13 cellular contexts compared by ENCODE assay signal in genomic region chr4:152052431-152053057, GRCh38.
DNase-seq lines count a peak whose midpoint lies in the region; ATAC-seq, FAIRE-seq and TF ChIP-seq lines count a peak whose summit lies in the region.
"Had no signal": no experiment of that assay in that cellular context is flagged by ENCODE, and none has a peak within 500 bp of the region (broad histone marks: within the 10 kb centered on the region; RNA-seq: fewer than 3 reads in every experiment).

No MANE protein-coding gene starts in this region.

- H3K9me2 ChIP-seq in Loucy (replicated peaks; ENCODE audit: low read depth, low read length): no peaks in the 10 kb centered on the region

- peak overlapping the region; percentile 39 for H3K4me3 Mint-ChIP-seq in T-helper 2 cell treated with Interferon-gamma antibody and Interleukin-4, amounts not matched to agents 5 μg/mL and 100 μg/mL, for 36 hours
- peak overlapping the region in 6 of 10 donors; percentile 2 to 35 (median 14) for H3K4me3 Mint-ChIP-seq in naive thymus-derived CD4-positive, alpha-beta T cell
- H3K4me3 Mint-ChIP-seq: memory B cell had no signal

- ATAC-seq in GM19351 (IDR thresholded peaks at IDR 0.05; ENCODE audit: unreplicated experiment) (peak; percentile 67), HG02840 (IDR thresholded peaks at IDR 0.05; ENCODE audit: low FRiP score, unreplicated experiment) (no peak), pancreas (no peak)
- no peak for ATAC-seq in naive thymus-derived CD4-positive, alpha-beta T cell

- H3K27me3 ChIP-seq in Loucy (ENCODE audit: insufficient read depth, low read length, poor library complexity, severe bottlenecking): no peaks in the 10 kb centered on the region
- no peaks in the 10 kb centered on the region for H3K27me3 ChIP-seq in naive thymus-derived CD4-positive, alpha-beta T cell (ENCODE audit: control insufficient read depth in 2 of 2, insufficient read depth in 2 of 2, low read length in 2 of 2)
- H3K27me3 ChIP-seq in pancreas: no peaks in the 10 kb centered on the region
- H3K27me3 ChIP-seq: esophagus squamous epithelium, thyroid gland had no signal

- no peak overlapping the region for H3K4me3 ChIP-seq in Loucy (ENCODE audit: low read length, poor library complexity, severe bottlenecking)
- H3K4me3 ChIP-seq in naive thymus-derived CD4-positive, alpha-beta T cell (ENCODE audit: low read length): no peak overlapping the region
- no peak overlapping the region for H3K4me3 ChIP-seq in pancreas
- H3K4me3 ChIP-seq: esophagus squamous epithelium, thyroid gland had no signal

- 43 to 60% methylated on average over 4 of the region's 4 CpGs for WGBS in pancreas, 2 donors

- no peaks in the 10 kb centered on the region for H3K36me3 ChIP-seq in Loucy (ENCODE audit: insufficient read depth, low read length)
- H3K36me3 ChIP-seq in naive thymus-derived CD4-positive, alpha-beta T cell (ENCODE audit: control insufficient read depth in 2 of 3, insufficient read depth in 3 of 3, low read length in 3 of 3): no peaks in the 10 kb centered on the region
- no peaks in the 10 kb centered on the region for H3K36me3 ChIP-seq in pancreas
- H3K36me3 ChIP-seq: esophagus squamous epithelium, thyroid gland had no signal

- peaks cover 15% of the 10 kb centered on the region for H3K27me3 Mint-ChIP-seq in T-helper 2 cell treated with Interferon-gamma antibody and Interleukin-4, amounts not matched to agents 5 μg/mL and 100 μg/mL, for 36 hours (ENCODE audit: low read depth)
- peaks cover 0 to 10% (median 0%) of the 10 kb centered on the region in 5 donors for H3K27me3 Mint-ChIP-seq in naive thymus-derived CD4-positive, alpha-beta T cell

- peaks cover 14% of the 10 kb centered on the region for H3K4me1 Mint-ChIP-seq in T-helper 2 cell treated with Interferon-gamma antibody and Interleukin-4, amounts not matched to agents 5 μg/mL and 100 μg/mL, for 36 hours (ENCODE audit: low read depth)
- peaks cover 15 to 32% (median 21%) of the 10 kb centered on the region in 7 donors for H3K4me1 Mint-ChIP-seq in naive thymus-derived CD4-positive, alpha-beta T cell
- H3K4me1 Mint-ChIP-seq: memory B cell had no signal

- no peak overlapping the region for H3K9ac ChIP-seq in Loucy (ENCODE audit: low read depth, low read length, poor library complexity, severe bottlenecking)

- H3K27ac Mint-ChIP-seq in T-helper 2 cell treated with Interferon-gamma antibody and Interleukin-4, amounts not matched to agents 5 μg/mL and 100 μg/mL, for 36 hours: peak overlapping the region; percentile 58
- H3K27ac Mint-ChIP-seq in naive thymus-derived CD4-positive, alpha-beta T cell: peak overlapping the region in 7 of 9 donors; percentile 12 to 69 (median 55)
- H3K27ac Mint-ChIP-seq: memory B cell had no signal

- H3K9me3 ChIP-seq in Loucy (ENCODE audit: insufficient read depth, low read depth, low read length) (no peaks in the 10 kb centered on the region), pancreas (no peaks in the 10 kb centered on the region)
- H3K9me3 ChIP-seq in naive thymus-derived CD4-positive, alpha-beta T cell (ENCODE audit: control insufficient read depth in 2 of 3, low read length in 3 of 3): no peaks in the 10 kb centered on the region
- H3K9me3 ChIP-seq: thyroid gland had no signal

- peak overlapping the region; percentile 9 for H3K4me2 ChIP-seq in Loucy (ENCODE audit: low read depth, low read length, poor library complexity, severe bottlenecking)

- peaks cover 21% of the 10 kb centered on the region for H3K9me3 Mint-ChIP-seq in T-helper 2 cell treated with Interferon-gamma antibody and Interleukin-4, amounts not matched to agents 5 μg/mL and 100 μg/mL, for 36 hours
- peaks cover 0 to 18% (median 8%) of the 10 kb centered on the region in 11 donors for H3K9me3 Mint-ChIP-seq in naive thymus-derived CD4-positive, alpha-beta T cell

- H3K27ac ChIP-seq in naive thymus-derived CD4-positive, alpha-beta T cell (ENCODE audit: low read depth, low read length): no peak overlapping the region
- no peak overlapping the region for H3K27ac ChIP-seq in pancreas
- H3K27ac ChIP-seq: esophagus squamous epithelium, thyroid gland had no signal

- H2AFZ ChIP-seq in Loucy (ENCODE audit: low read length): peak overlapping the region; percentile 53

- intact Hi-C loops in naive thymus-derived CD4-positive, alpha-beta T cell (cut with micrococcal nuclease): loop anchor here (2.0 to 5.0 kb wide), 2 partner anchors 40 to 48 kb away; no protein-coding TSS in a partner anchor
- intact Hi-C loops in pancreas (cut with DNase I): no loop called here

- POLR2A ChIA-PET in naive thymus-derived CD4-positive, alpha-beta T cell (lab: Charles Lee): interaction anchor here (1.2 to 1.3 kb wide), 2 partner anchors 43 to 48 kb away, joined by 4 to 6 read pairs; no protein-coding TSS in a partner anchor

- H3F3A ChIP-seq in Loucy (ENCODE audit: low read depth): no peaks in the 10 kb centered on the region

- CTCF ChIA-PET in naive thymus-derived CD4-positive, alpha-beta T cell (lab: Charles Lee): interaction anchor here (0.7 kb wide), 1 partner anchor 1624 kb away, joined by 3 read pairs; no protein-coding TSS in a partner anchor

- no peaks in the 10 kb centered on the region for H3K79me2 ChIP-seq in Loucy (ENCODE audit: insufficient read depth, low read length)

- H4K20me1 ChIP-seq in Loucy (ENCODE audit: insufficient read depth, low read length, poor library complexity, severe bottlenecking): no peaks in the 10 kb centered on the region

- TF ChIP-seq CTCF in Loucy (conservative IDR thresholded peaks at IDR 0.05; ENCODE audit: low read length) (no peak), pancreas (IDR thresholded peaks at IDR 0.05) (no peak)

- DNase-seq in T-helper 2 cell treated with Interferon-gamma antibody and Interleukin-4, amounts not matched to agents 5 μg/mL and 100 μg/mL, for 36 hours (ENCODE audit: low spot score): no peak
- DNase-seq in naive thymus-derived CD4-positive, alpha-beta T cell: no peak
- DNase-seq in pancreas: no peak
- DNase-seq in NCI-H2171 treated with DMSO at 0.1 percent for 48 hours (lab: John Stamatoyannopoulos, UW): no peak
- DNase-seq: activated CD4-positive, alpha-beta T cell treated with anti-CD3 and anti-CD28 coated beads for 48 hours; activated gamma-delta T cell; esophagus squamous epithelium; NCI-H1694 treated with DMSO at 0.1 percent for 48 hours; thyroid gland had no signal

- FAIRE-seq in pancreas (lab: Jason Lieb, UNC): no peak

- peaks cover 3% of the 10 kb centered on the region for H3K36me3 Mint-ChIP-seq in T-helper 2 cell treated with Interferon-gamma antibody and Interleukin-4, amounts not matched to agents 5 μg/mL and 100 μg/mL, for 36 hours (ENCODE audit: low read depth)
- peaks cover 0 to 20% (median 7%) of the 10 kb centered on the region in 5 donors for H3K36me3 Mint-ChIP-seq in naive thymus-derived CD4-positive, alpha-beta T cell

- peaks cover 14% of the 10 kb centered on the region for H3K4me1 ChIP-seq in Loucy (ENCODE audit: insufficient read depth, low read length, poor library complexity, severe bottlenecking)
- peaks cover 11 to 12% of the 10 kb centered on the region in 2 donors for H3K4me1 ChIP-seq in naive thymus-derived CD4-positive, alpha-beta T cell (ENCODE audit: control insufficient read depth in 2 of 2, insufficient read depth in 2 of 2, low read length in 2 of 2)
- no peaks in the 10 kb centered on the region for H3K4me1 ChIP-seq in pancreas
- H3K4me1 ChIP-seq: esophagus squamous epithelium had no signal

Comparison
In these comparisons a context has a peak if more than half of its experiments do, and no peak if none do; other contexts are left out.
1. intact Hi-C loops: an anchor here in naive thymus-derived CD4-positive, alpha-beta T cell (2.0 to 5.0 kb wide); none called in pancreas.